Comparison of ENCODE assay signal across 24 cellular contexts in genomic region chr9:83382421-83382820, GRCh38.
"Had no signal": no experiment of that assay in that cellular context is flagged by ENCODE, and none has a peak within 500 bp of the region (broad histone marks: within the 10 kb centered on the region; RNA-seq: fewer than 3 reads in every experiment).

No MANE protein-coding gene starts in this region.

- ATAC-seq: activated T-helper 17 cell treated with anti-CD3 and anti-CD28 coated beads, Interleukin-2, amount 50 U/mL, for 72 hours; Panc1; Right ventricle myocardium inferior; T-helper 17 cell had no signal

- DNase-seq: activated B cell treated with CpG ODN at 0.5 μM for 24 hours; activated CD4-positive, alpha-beta memory T cell treated with anti-CD3 and anti-CD28 coated beads, Interleukin-2, amount 10 ng/mL, durations not matched to agents 7 days and 5 days; activated CD4-positive, alpha-beta T cell treated with anti-CD3 and anti-CD28 coated beads, Interleukin-2, amount 50 U/mL, for 1 hour; activated gamma-delta T cell; activated naive CD4-positive, alpha-beta T cell treated with anti-CD3 and anti-CD28 coated beads for 36 hours; activated T-cell treated with anti-CD3 and anti-CD28 coated beads for 4 hours; activated T-cell treated with anti-CD3 and anti-CD28 coated beads, Interleukin-2, amount 50 U/mL, for 48 hours; brain microvascular endothelial cell; caudate nucleus; NCI-H1105 treated with DMSO at 0.1 percent for 48 hours; NCI-H1436 treated with DMSO at 0.1 percent for 48 hours; NCI-H187; NCI-H2081; NCI-H446; NCI-H524; NK-92 treated with Interleukin-12 subunit alpha and Interleukin-12 subunit beta, amount 100 ng/mL, for 24 hours; OCI-M1; RPMI8226; SJCRH30; T-helper 17 cell; T-helper 9 cell had no signal

- H3K27ac ChIP-seq: brain microvascular endothelial cell, SJCRH30 had no signal

- H3K36me3 ChIP-seq: brain microvascular endothelial cell, SJCRH30 had no signal

- H3K4me3 ChIP-seq: SJCRH30 had no signal

- H3K27me3 ChIP-seq: brain microvascular endothelial cell, SJCRH30 had no signal
